28 cellular contexts compared by ENCODE assay signal in genomic region chr9:112728401-112728800, GRCh38.
"Had no signal": no experiment of that assay in that cellular context is flagged by ENCODE, and none has a peak within 500 bp of the region (broad histone marks: within the 10 kb centered on the region; RNA-seq: fewer than 3 reads in every experiment).

No MANE protein-coding gene starts in this region.

- H3K27me3 Mint-ChIP-seq: stimulated activated naive B cell treated with anti-CD40 and anti-IgM and Interleukin-4, amounts not matched to agents 10 μg/mL and 1 μg/mL and 100 μg/mL, for 72 hours; stimulated activated naive CD8-positive, alpha-beta T cell treated with anti-CD3 and anti-CD28 coated beads, Interleukin-15, Interleukin-2, amounts not matched to agents 100 ng/mL and 50 ng/mL, for 24 hours; type B pancreatic cell had no signal

- DNase-seq: naive thymus-derived CD4-positive, alpha-beta T cell; natural killer cell; nephron progenitor cell; nucleus accumbens; pancreas; right cardiac atrium; right lobe of liver; sigmoid colon; small intestine; stimulated activated CD4-positive, alpha-beta T cell treated with anti-CD3 and anti-CD28 coated beads, Interleukin-15, amount 100 ng/mL, for 24 hours; stimulated activated CD4-positive, alpha-beta T cell treated with anti-CD3 and anti-CD28 coated beads, Interleukin-2, amount 100 ng/mL, for 24 hours; stimulated activated CD4-positive, alpha-beta T cell treated with anti-CD3 and anti-CD28 coated beads, Interleukin-2, amount 100 ng/mL, for 48 hours; stimulated activated CD4-positive, alpha-beta T cell treated with anti-CD3 and anti-CD28 coated beads, Interleukin-4, amount 100 ng/mL, for 24 hours; stimulated activated naive B cell treated with anti-CD40 and anti-IgM and Interleukin-4, amounts not matched to agents 10 μg/mL and 1 μg/mL and 100 μg/mL, for 72 hours; stimulated activated naive CD4-positive, alpha-beta T cell treated with Interleukin-2 at 50 U/mL for 16 hours; substantia nigra; testis; tibial artery; transverse colon; upper lobe of right lung; uterus had no signal

- H3K4me1 Mint-ChIP-seq: natural killer cell; nephron progenitor cell; neural crest cell; stimulated activated effector memory CD8-positive, alpha-beta T cell treated with anti-CD3 and anti-CD28 coated beads, Interleukin-12 subunit alpha, Interleukin-12 subunit beta, amount 100 ng/mL, for 72 hours had no signal

- H3K27ac Mint-ChIP-seq: naive thymus-derived CD4-positive, alpha-beta T cell; natural killer cell; nephron progenitor cell; stimulated activated effector memory CD8-positive, alpha-beta T cell treated with anti-CD3 and anti-CD28 coated beads, Interleukin-12 subunit alpha, Interleukin-12 subunit beta, amount 100 ng/mL, for 72 hours; stimulated activated naive B cell treated with anti-CD40 and anti-IgM and Interleukin-4, amounts not matched to agents 10 μg/mL and 1 μg/mL and 100 μg/mL, for 72 hours; stimulated activated naive CD8-positive, alpha-beta T cell treated with anti-CD3 and anti-CD28 coated beads, Interleukin-15, Interleukin-2, amounts not matched to agents 100 ng/mL and 50 ng/mL, for 24 hours; type B pancreatic cell had no signal

- H3K27ac ChIP-seq: neutrophil, pancreas, prostate gland, right lobe of liver, sigmoid colon, suprapubic skin, testis, tibial artery, upper lobe of right lung, uterus had no signal

- H3K9me3 ChIP-seq: neutrophil, pancreas, prostate gland, right lobe of liver, sigmoid colon, suprapubic skin, testis, tibial artery, transverse colon, upper lobe of right lung, uterus had no signal

- H3K36me3 Mint-ChIP-seq: naive thymus-derived CD4-positive, alpha-beta T cell; natural killer cell; stimulated activated effector memory CD8-positive, alpha-beta T cell treated with anti-CD3 and anti-CD28 coated beads, Interleukin-12 subunit alpha, Interleukin-12 subunit beta, amount 100 ng/mL, for 72 hours; stimulated activated naive B cell treated with anti-CD40 and anti-IgM and Interleukin-4, amounts not matched to agents 10 μg/mL and 1 μg/mL and 100 μg/mL, for 72 hours; type B pancreatic cell had no signal

- ATAC-seq: naive thymus-derived CD4-positive, alpha-beta T cell; natural killer cell; right cardiac atrium; right lobe of liver; stimulated activated effector memory CD8-positive, alpha-beta T cell treated with anti-CD3 and anti-CD28 coated beads, Interleukin-12 subunit alpha, Interleukin-12 subunit beta, amount 100 ng/mL, for 72 hours; stimulated activated naive B cell treated with anti-CD40 and anti-IgM and Interleukin-4, amounts not matched to agents 10 μg/mL and 1 μg/mL and 100 μg/mL, for 72 hours; upper lobe of right lung had no signal

- H3K9me3 Mint-ChIP-seq: naive thymus-derived CD4-positive, alpha-beta T cell; natural killer cell; nephron progenitor cell; neural crest cell; stimulated activated effector memory CD8-positive, alpha-beta T cell treated with anti-CD3 and anti-CD28 coated beads, Interleukin-12 subunit alpha, Interleukin-12 subunit beta, amount 100 ng/mL, for 72 hours; stimulated activated naive B cell treated with anti-CD40 and anti-IgM and Interleukin-4, amounts not matched to agents 10 μg/mL and 1 μg/mL and 100 μg/mL, for 72 hours; stimulated activated naive CD8-positive, alpha-beta T cell treated with anti-CD3 and anti-CD28 coated beads, Interleukin-15, Interleukin-2, amounts not matched to agents 100 ng/mL and 50 ng/mL, for 24 hours; type B pancreatic cell had no signal

- FAIRE-seq: pancreas, small intestine had no signal

- H3K4me3 Mint-ChIP-seq: naive thymus-derived CD4-positive, alpha-beta T cell; natural killer cell; nephron progenitor cell; neural crest cell; stimulated activated effector memory CD8-positive, alpha-beta T cell treated with anti-CD3 and anti-CD28 coated beads, Interleukin-12 subunit alpha, Interleukin-12 subunit beta, amount 100 ng/mL, for 72 hours; stimulated activated naive B cell treated with anti-CD40 and anti-IgM and Interleukin-4, amounts not matched to agents 10 μg/mL and 1 μg/mL and 100 μg/mL, for 72 hours; stimulated activated naive CD8-positive, alpha-beta T cell treated with anti-CD3 and anti-CD28 coated beads, Interleukin-15, Interleukin-2, amounts not matched to agents 100 ng/mL and 50 ng/mL, for 24 hours; type B pancreatic cell had no signal

- H3K36me3 ChIP-seq: neutrophil, pancreas, prostate gland, right lobe of liver, sigmoid colon, suprapubic skin, tibial artery, transverse colon, upper lobe of right lung, uterus had no signal

- H3K4me1 ChIP-seq: pancreas, prostate gland, sigmoid colon, suprapubic skin, testis, tibial artery, upper lobe of right lung, uterus had no signal

- H3K4me3 ChIP-seq: pancreas, prostate gland, right lobe of liver, sigmoid colon, suprapubic skin, testis, tibial artery, transverse colon, upper lobe of right lung, uterus had no signal
